Comparison of ENCODE assay signal across 1 cellular context in genomic region chr2:221892006-221892405, GRCh38.
A peak's percentile ranks its signal among the peaks of the same experiment; 100 is the strongest.
DNase-seq lines count a peak whose midpoint lies in the region; TF ChIP-seq lines count a peak whose summit lies in the region.
"Not testable (repeated sequence)": the region's sequence is repeated elsewhere in the genome, so short reads cannot be mapped to it uniquely, and the experiment has no call there.

No MANE protein-coding gene starts in this region.

- not testable (repeated sequence) for H3K27ac ChIP-seq in testis

- TF ChIP-seq CTCF in testis (IDR thresholded peaks at IDR 0.05) = not testable (repeated sequence)

- not testable (repeated sequence) for H3K4me1 ChIP-seq in testis

- H3K4me3 ChIP-seq in testis = peak overlapping the region; percentile 12 to 23

- TF ChIP-seq POLR2A in testis (IDR thresholded peaks at IDR 0.05) = not testable (repeated sequence)

- intact Hi-C loops in testis (cut with DNase I; ENCODE audit: low total_unique reads) = not testable (repeated sequence)

- no CpG with 5 or more reads among the region's 31 CpGs for WGBS in testis, 2 donors

- not testable (repeated sequence) for DNase-seq in testis

- not testable (repeated sequence) for H3K36me3 ChIP-seq in testis (ENCODE audit: low read depth, missing control alignments)

- not testable (repeated sequence) for H3K27me3 ChIP-seq in testis

- H3K9me3 ChIP-seq in testis = not testable (repeated sequence)
